ENCODE assay signal across 16 cellular contexts in the genomic region with DNA sequence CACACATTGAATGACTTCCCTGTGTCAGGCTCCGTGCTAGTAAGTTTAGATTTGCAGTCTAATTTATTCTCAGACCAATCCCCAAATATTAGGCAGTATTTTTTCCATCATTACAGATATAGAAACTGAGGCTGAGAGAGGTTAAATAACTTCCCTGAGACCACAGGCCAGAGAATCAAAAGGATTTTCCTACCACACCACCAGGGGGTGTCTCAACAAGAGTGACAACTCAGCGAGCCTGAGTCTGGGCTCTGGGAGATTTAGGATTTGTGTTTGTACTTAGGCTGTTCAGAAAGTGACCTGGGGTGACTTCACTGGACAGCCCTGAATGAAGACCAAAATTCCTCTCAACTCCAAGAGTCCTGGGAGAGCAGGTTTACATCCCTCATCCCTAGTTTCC. TPM values are rescaled to one million over a fixed set of nuclear protein-coding genes. Genes with fewer than 3 reads are reported as not detected.
DNase-seq lines count a peak whose midpoint lies in the region; ATAC-seq, FAIRE-seq and TF ChIP-seq lines count a peak whose summit lies in the region.
"Had no signal": no experiment of that assay in that cellular context is flagged by ENCODE, and none has a peak within 500 bp of the region (broad histone marks: within the 10 kb centered on the region; RNA-seq: fewer than 3 reads in every experiment).

No MANE protein-coding gene starts in this region.

- no peaks in the 10 kb centered on the region for H3K36me3 ChIP-seq in bronchial epithelial cell (ENCODE audit: control insufficient read depth, insufficient read depth, low read length)
- no peaks in the 10 kb centered on the region for H3K36me3 ChIP-seq in small intestine (ENCODE audit: control insufficient read depth in 2 of 2, insufficient read depth in 2 of 2, low read length in 2 of 2)

- H3K36me3 Mint-ChIP-seq in activated CD8-positive, alpha-beta memory T cell treated with anti-CD3 and anti-CD28 coated beads, Interleukin-2, amount 10 ng/mL, durations not matched to agents 7 days and 5 days = no peaks in the 10 kb centered on the region
- peaks cover 55% of the 10 kb centered on the region for H3K36me3 Mint-ChIP-seq in WTC11
- H3K36me3 Mint-ChIP-seq: naive thymus-derived CD8-positive, alpha-beta T cell had no signal

- no peaks in the 10 kb centered on the region for H3K4me1 ChIP-seq in small intestine (ENCODE audit: control insufficient read depth in 2 of 2, insufficient read depth in 1 of 2, low read depth in 1 of 2, low read length in 1 of 2)

- peaks cover 3% of the 10 kb centered on the region for H3K27me3 Mint-ChIP-seq in activated CD8-positive, alpha-beta memory T cell treated with anti-CD3 and anti-CD28 coated beads, Interleukin-2, amount 10 ng/mL, durations not matched to agents 7 days and 5 days
- peaks cover 12% of the 10 kb centered on the region for H3K27me3 Mint-ChIP-seq in WTC11 (ENCODE audit: low read depth)

- H3K27me3 ChIP-seq in bronchial epithelial cell (ENCODE audit: control insufficient read depth, insufficient read depth, low read length) (no peaks in the 10 kb centered on the region), small intestine (ENCODE audit: control insufficient read depth in 2 of 2, insufficient read depth in 2 of 2, low read length in 2 of 2) (no peaks in the 10 kb centered on the region)

- TF ChIP-seq CTCF in bronchial epithelial cell (IDR thresholded peaks at IDR 0.05; ENCODE audit: insufficient read depth, low read length, severe bottlenecking) = peak; percentile 65
- no peak for TF ChIP-seq CTCF in WTC11 (IDR thresholded peaks at IDR 0.05)

- H3K4me3 ChIP-seq in bronchial epithelial cell (ENCODE audit: low read depth, low read length) (no peak overlapping the region), small intestine (ENCODE audit: low read depth in 1 of 2, low read length in 2 of 2) (no peak overlapping the region)
- H3K4me3 ChIP-seq: dorsolateral prefrontal cortex had no signal

- H3K27ac ChIP-seq in small intestine (ENCODE audit: low read depth in 1 of 2, low read length in 1 of 2) = no peak overlapping the region
- H3K27ac ChIP-seq: dorsolateral prefrontal cortex had no signal

- H3K4me3 Mint-ChIP-seq in activated CD8-positive, alpha-beta memory T cell treated with anti-CD3 and anti-CD28 coated beads, Interleukin-2, amount 10 ng/mL, durations not matched to agents 7 days and 5 days = no peak overlapping the region
- H3K4me3 Mint-ChIP-seq in WTC11 = no peak overlapping the region
- H3K4me3 Mint-ChIP-seq: activated B cell treated with CpG ODN at 0.5 μM for 24 hours; naive thymus-derived CD8-positive, alpha-beta T cell had no signal

- CTCF ChIA-PET in activated CD8-positive, alpha-beta memory T cell treated with anti-CD3 and anti-CD28 coated beads, Interleukin-2, amount 10 ng/mL, durations not matched to agents 7 days and 5 days (lab: Charles Lee) = no interaction called here
- CTCF ChIA-PET in WTC11 (lab: Charles Lee) = no interaction called here

- no peak for ATAC-seq in activated CD8-positive, alpha-beta memory T cell treated with anti-CD3 and anti-CD28 coated beads, Interleukin-2, amount 10 ng/mL, durations not matched to agents 7 days and 5 days
- no peak for ATAC-seq in WTC11
- ATAC-seq: naive thymus-derived CD8-positive, alpha-beta T cell had no signal

- POLR2A ChIA-PET in WTC11 (lab: Charles Lee) = no interaction called here

- H3K9me3 Mint-ChIP-seq in activated CD8-positive, alpha-beta memory T cell treated with anti-CD3 and anti-CD28 coated beads, Interleukin-2, amount 10 ng/mL, durations not matched to agents 7 days and 5 days (ENCODE audit: low read depth) = no peaks in the 10 kb centered on the region
- peaks cover 76% of the 10 kb centered on the region for H3K9me3 Mint-ChIP-seq in WTC11
- H3K9me3 Mint-ChIP-seq: activated B cell treated with CpG ODN at 0.5 μM for 24 hours; naive thymus-derived CD8-positive, alpha-beta T cell had no signal

- FAIRE-seq in bronchial epithelial cell (lab: Jason Lieb, UNC) = peak; percentile 50
- no peak for FAIRE-seq in small intestine (lab: Jason Lieb, UNC)
- FAIRE-seq: GM18507 had no signal

- DNase-seq in activated CD8-positive, alpha-beta memory T cell treated with anti-CD3 and anti-CD28 coated beads, Interleukin-2, amount 10 ng/mL, durations not matched to agents 7 days and 5 days = peak; percentile 32
- no peak for DNase-seq in activated CD8-positive, alpha-beta memory T cell treated with anti-CD3 and anti-CD28 coated beads, Interleukin-2, amount 50 U/mL, for 48 hours
- DNase-seq in NAMALWA (ENCODE audit: low spot score) (peak; percentile 47), bronchial epithelial cell (ENCODE audit: low read depth) (peak; percentile 39), small intestine (peak; percentile 32), KG1 (lab: John Stamatoyannopoulos, UW) (no peak), WTC11 (ENCODE audit: low spot score) (no peak), cortex of kidney (lab: John Stamatoyannopoulos, UW) (no peak)
- DNase-seq: activated B cell treated with CpG ODN at 0.5 μM for 24 hours; activated effector memory CD4-positive, alpha-beta T cell treated with Interleukin-2 at 50 U/mL for 16 hours; dorsolateral prefrontal cortex; naive thymus-derived CD8-positive, alpha-beta T cell; NCI-H1048; NK-92 treated with Interleukin-12 subunit alpha and Interleukin-12 subunit beta, amount 100 ng/mL, for 24 hours; stimulated activated naive CD4-positive, alpha-beta T cell had no signal

- H3K4me1 Mint-ChIP-seq in activated CD8-positive, alpha-beta memory T cell treated with anti-CD3 and anti-CD28 coated beads, Interleukin-2, amount 10 ng/mL, durations not matched to agents 7 days and 5 days = no peaks in the 10 kb centered on the region
- no peaks in the 10 kb centered on the region for H3K4me1 Mint-ChIP-seq in WTC11
- H3K4me1 Mint-ChIP-seq: activated B cell treated with CpG ODN at 0.5 μM for 24 hours; naive thymus-derived CD8-positive, alpha-beta T cell had no signal

- no peak overlapping the region for H3K27ac Mint-ChIP-seq in activated CD8-positive, alpha-beta memory T cell treated with anti-CD3 and anti-CD28 coated beads, Interleukin-2, amount 10 ng/mL, durations not matched to agents 7 days and 5 days
- H3K27ac Mint-ChIP-seq in WTC11 = no peak overlapping the region
- H3K27ac Mint-ChIP-seq: activated B cell treated with CpG ODN at 0.5 μM for 24 hours; naive thymus-derived CD8-positive, alpha-beta T cell had no signal

- no peaks in the 10 kb centered on the region for H3K9me3 ChIP-seq in small intestine (ENCODE audit: control insufficient read depth, low read depth)

- 13 to 21% (median 20%) methylated on average over 2 of the region's 2 CpGs for WGBS in small intestine, 3 donors

TF ChIP-seq in WTC11, 78 proteins besides CTCF, POLR2A, EP300 and RAD21 (continues in another document):
- TF ChIP-seq, protein P1, sequence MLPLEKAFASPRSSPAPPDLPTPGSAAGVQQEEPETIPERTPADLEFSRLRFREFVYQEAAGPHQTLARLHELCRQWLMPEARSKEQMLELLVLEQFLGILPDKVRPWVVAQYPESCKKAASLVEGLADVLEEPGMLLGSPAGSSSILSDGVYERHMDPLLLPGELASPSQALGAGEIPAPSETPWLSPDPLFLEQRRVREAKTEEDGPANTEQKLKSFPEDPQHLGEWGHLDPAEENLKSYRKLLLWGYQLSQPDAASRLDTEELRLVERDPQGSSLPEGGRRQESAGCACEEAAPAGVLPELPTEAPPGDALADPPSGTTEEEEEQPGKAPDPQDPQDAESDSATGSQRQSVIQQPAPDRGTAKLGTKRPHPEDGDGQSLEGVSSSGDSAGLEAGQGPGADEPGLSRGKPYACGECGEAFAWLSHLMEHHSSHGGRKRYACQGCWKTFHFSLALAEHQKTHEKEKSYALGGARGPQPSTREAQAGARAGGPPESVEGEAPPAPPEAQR (CRISPR knock-in tag; IDR thresholded peaks at IDR 0.05) = no peak
- TF ChIP-seq, protein P2, sequence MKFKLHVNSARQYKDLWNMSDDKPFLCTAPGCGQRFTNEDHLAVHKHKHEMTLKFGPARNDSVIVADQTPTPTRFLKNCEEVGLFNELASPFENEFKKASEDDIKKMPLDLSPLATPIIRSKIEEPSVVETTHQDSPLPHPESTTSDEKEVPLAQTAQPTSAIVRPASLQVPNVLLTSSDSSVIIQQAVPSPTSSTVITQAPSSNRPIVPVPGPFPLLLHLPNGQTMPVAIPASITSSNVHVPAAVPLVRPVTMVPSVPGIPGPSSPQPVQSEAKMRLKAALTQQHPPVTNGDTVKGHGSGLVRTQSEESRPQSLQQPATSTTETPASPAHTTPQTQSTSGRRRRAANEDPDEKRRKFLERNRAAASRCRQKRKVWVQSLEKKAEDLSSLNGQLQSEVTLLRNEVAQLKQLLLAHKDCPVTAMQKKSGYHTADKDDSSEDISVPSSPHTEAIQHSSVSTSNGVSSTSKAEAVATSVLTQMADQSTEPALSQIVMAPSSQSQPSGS (CRISPR knock-in tag; IDR thresholded peaks at IDR 0.05; ENCODE audit: borderline replicate concordance, low read depth) = no peak
- no peak for TF ChIP-seq ZNF121 (CRISPR knock-in tag; IDR thresholded peaks at IDR 0.05)
- TF ChIP-seq SOX15 (CRISPR knock-in tag; IDR thresholded peaks at IDR 0.05) = no peak
- no peak for TF ChIP-seq OVOL2 (CRISPR knock-in tag; IDR thresholded peaks at IDR 0.05; ENCODE audit: borderline replicate concordance)
- no peak for TF ChIP-seq TEAD1 (CRISPR knock-in tag; IDR thresholded peaks at IDR 0.05)
- no peak for TF ChIP-seq PRRX2 (CRISPR knock-in tag; IDR thresholded peaks at IDR 0.05)
- TF ChIP-seq NR1H2 (CRISPR knock-in tag; IDR thresholded peaks at IDR 0.05) = no peak

RNA-seq across cellular contexts. Expression of a gene that starts 13.3 kb away (rescaled TPM):
- not detected for total RNA-seq in activated CD8-positive, alpha-beta memory T cell treated with anti-CD3 and anti-CD28 coated beads, Interleukin-2, amount 10 ng/mL, durations not matched to agents 7 days and 5 days
- total RNA-seq in bronchial epithelial cell = not detected in 2 replicates
- not detected for polyA plus RNA-seq in small intestine
- total RNA-seq in WTC11 (2021) = not detected in 3 replicates
- total RNA-seq: activated B cell treated with CpG ODN at 0.5 μM for 24 hours; naive thymus-derived CD8-positive, alpha-beta T cell had no signal
- polyA plus RNA-seq: naive thymus-derived CD8-positive, alpha-beta T cell had no signal

RNA-seq across cellular contexts. Expression of a gene that starts 17.0 kb away (rescaled TPM):
- not detected for total RNA-seq in activated CD8-positive, alpha-beta memory T cell treated with anti-CD3 and anti-CD28 coated beads, Interleukin-2, amount 10 ng/mL, durations not matched to agents 7 days and 5 days
- total RNA-seq in bronchial epithelial cell (4.7 and 7.6 TPM in 2 replicates), WTC11 (2021) (not detected in 3 replicates)
- polyA plus RNA-seq in small intestine = under 1 TPM in 1 of 3 donors, not detected in 2; 0.57 TPM
- total RNA-seq: activated B cell treated with CpG ODN at 0.5 μM for 24 hours; dorsolateral prefrontal cortex; naive thymus-derived CD8-positive, alpha-beta T cell had no signal
- polyA plus RNA-seq: naive thymus-derived CD8-positive, alpha-beta T cell had no signal

Comparison
In these comparisons a context has a peak if more than half of its experiments do, and no peak if none do; other contexts are left out.
1. DNase-seq: peak in activated CD8-positive, alpha-beta memory T cell treated with anti-CD3 and anti-CD28 coated beads, Interleukin-2, amount 10 ng/mL, durations not matched to agents 7 days and 5 days (single experiment), NAMALWA (single experiment), bronchial epithelial cell (single experiment) and small intestine (single experiment); none in activated CD8-positive, alpha-beta memory T cell treated with anti-CD3 and anti-CD28 coated beads, Interleukin-2, amount 50 U/mL, for 48 hours (single experiment), KG1 (single experiment), WTC11 (single experiment) and cortex of kidney (single experiment).